In the genomic region with DNA sequence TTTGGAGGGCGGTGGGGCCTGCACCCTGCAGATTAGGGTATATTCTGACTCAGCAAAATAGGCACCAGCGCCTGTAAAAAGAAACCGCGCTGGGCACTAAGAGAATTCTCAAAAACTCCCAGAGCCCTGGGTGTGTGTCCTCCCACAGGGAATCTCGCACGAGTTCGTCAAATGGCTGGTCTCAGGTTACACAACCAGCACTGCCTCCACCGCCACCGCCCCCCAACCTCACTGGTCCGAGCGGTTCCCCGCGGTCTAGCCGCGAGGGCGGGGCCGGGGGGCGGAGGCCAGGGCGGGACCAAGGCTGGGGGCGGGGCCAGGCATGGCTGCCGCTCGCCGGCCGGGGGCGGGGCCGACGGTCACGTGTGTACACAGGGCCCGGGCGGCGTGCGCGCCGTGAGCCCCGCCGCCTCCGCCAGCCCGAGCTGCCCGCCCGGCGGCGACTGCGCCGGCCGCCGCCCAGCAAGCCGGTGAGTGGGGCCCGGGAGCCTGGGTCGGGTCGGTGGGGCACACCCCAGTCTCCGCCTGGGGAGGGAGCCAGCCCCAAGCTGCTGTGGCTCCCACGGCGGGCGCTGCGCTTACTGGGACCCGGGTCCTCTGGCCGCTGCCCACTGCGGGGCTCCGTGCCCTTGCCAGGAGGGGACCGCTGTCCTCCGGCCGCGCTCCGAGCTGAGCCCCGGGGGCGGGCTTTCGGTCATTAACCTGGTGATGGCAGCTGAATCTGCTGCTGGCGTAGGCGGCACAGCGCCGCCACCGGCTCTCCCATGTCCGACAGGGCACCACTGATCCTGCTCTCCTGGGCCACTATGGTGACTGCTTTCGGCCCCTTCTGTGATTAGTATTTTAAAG, we compare ENCODE assay signal across 8 cellular contexts. TPM values are rescaled to one million over a fixed set of nuclear protein-coding genes. Genes with fewer than 3 reads are reported as not detected.
A peak's percentile ranks its signal among the peaks of the same experiment; 100 is the strongest.
DNase-seq lines count a peak whose midpoint lies in the region; ATAC-seq and TF ChIP-seq lines count a peak whose summit lies in the region.

A gene with protein sequence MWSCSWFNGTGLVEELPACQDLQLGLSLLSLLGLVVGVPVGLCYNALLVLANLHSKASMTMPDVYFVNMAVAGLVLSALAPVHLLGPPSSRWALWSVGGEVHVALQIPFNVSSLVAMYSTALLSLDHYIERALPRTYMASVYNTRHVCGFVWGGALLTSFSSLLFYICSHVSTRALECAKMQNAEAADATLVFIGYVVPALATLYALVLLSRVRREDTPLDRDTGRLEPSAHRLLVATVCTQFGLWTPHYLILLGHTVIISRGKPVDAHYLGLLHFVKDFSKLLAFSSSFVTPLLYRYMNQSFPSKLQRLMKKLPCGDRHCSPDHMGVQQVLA (plus strand): TSS at position 358 of the 849 bp plus-strand sequence. CDS start 12,970 bp downstream, outside the sequence.

- H3K9me3 ChIP-seq in PC-3 (ENCODE audit: low read length) (no peaks in the 10 kb centered on the region), esophagus (ENCODE audit: control insufficient read depth in 2 of 2, insufficient read depth in 1 of 2, low read depth in 1 of 2, low read length in 1 of 2) (no peaks in the 10 kb centered on the region), muscle layer of duodenum (ENCODE audit: control insufficient read depth in 1 of 2, low read length in 2 of 2) (no peaks in the 10 kb centered on the region)

- peak; percentile 31; the same call in 1 of the 2 replicates for TF ChIP-seq RAD21 in Ishikawa (IDR thresholded peaks at IDR 0.05; ENCODE audit: low read depth)

- peak within 1 kb of the TSS; percentile 79 for H3K9ac ChIP-seq in PC-3 (ENCODE audit: low read length)

- no peaks in the 10 kb centered on the region for H3F3A ChIP-seq in PC-3 (ENCODE audit: low read length, unreplicated experiment)

- peak within 1 kb of the TSS; percentile 98 for H3K4me2 ChIP-seq in PC-3 (ENCODE audit: low read length)

- H3K36me3 ChIP-seq in PC-3 (ENCODE audit: low read depth, low read length) (no peaks in the 10 kb centered on the region), esophagus (ENCODE audit: control insufficient read depth in 2 of 2, insufficient read depth in 2 of 2, low read length in 1 of 2) (no peaks in the 10 kb centered on the region), muscle layer of duodenum (ENCODE audit: control insufficient read depth in 1 of 2, insufficient read depth in 2 of 2, low read length in 2 of 2) (no peaks in the 10 kb centered on the region)

- H3K27ac ChIP-seq in PC-3 (ENCODE audit: low read length) (peak within 1 kb of the TSS; percentile 93), esophagus (ENCODE audit: low read depth in 2 of 2, low read length in 1 of 2) (peak within 1 kb of the TSS; percentile 93 to 97), muscle layer of duodenum (ENCODE audit: low read length) (peak within 1 kb of the TSS; percentile 81)

- CTCF ChIA-PET in PC-3 (lab: Charles Lee), result interaction anchor here (0.7 to 1.9 kb wide), 2 partner anchors 52 to 137 kb away, joined by 3 to 12 read pairs; no protein-coding TSS in a partner anchor

- ATAC-seq in GM21529 (IDR thresholded peaks at IDR 0.05; ENCODE audit: unreplicated experiment), result peak; percentile 92
- peak; percentile 91 for ATAC-seq in PC-3

- H3K27me3 ChIP-seq in PC-3 (ENCODE audit: low read length), result no peaks in the 10 kb centered on the region
- no peaks in the 10 kb centered on the region for H3K27me3 ChIP-seq in esophagus (ENCODE audit: control insufficient read depth in 1 of 2, insufficient read depth in 2 of 2, low read length in 2 of 2)
- no peaks in the 10 kb centered on the region for H3K27me3 ChIP-seq in muscle layer of duodenum (ENCODE audit: low read depth, low read length)

- peak; percentile 69 for TF ChIP-seq CTCF in PC-3 (conservative IDR thresholded peaks at IDR 0.05; ENCODE audit: low read depth, low read length)

- H3K9me2 ChIP-seq in PC-3 (replicated peaks; ENCODE audit: low read length), result no peaks in the 10 kb centered on the region

- peaks cover 29% of the 10 kb centered on the region; the same call in 1 of the 2 replicates for H3K79me2 ChIP-seq in PC-3 (ENCODE audit: low read length)

- peaks cover 5% of the 10 kb centered on the region; the same call in 1 of the 2 replicates for H4K20me1 ChIP-seq in PC-3 (ENCODE audit: low read length)

- WGBS in esophagus, 2 donors, result 1% methylated on average over 68 to 74 of the region's 74 CpGs

- H2AFZ ChIP-seq in PC-3 (ENCODE audit: low read length), result peak within 1 kb of the TSS; percentile 81

- peaks cover 30% of the 10 kb centered on the region for H3K4me1 ChIP-seq in PC-3 (ENCODE audit: insufficient read depth, low read length)
- H3K4me1 ChIP-seq in esophagus (ENCODE audit: control insufficient read depth in 2 of 2, insufficient read depth in 2 of 2, low read length in 1 of 2), result peaks cover 4 to 12% of the 10 kb centered on the region in 2 donors
- H3K4me1 ChIP-seq in muscle layer of duodenum (ENCODE audit: control insufficient read depth in 1 of 2, insufficient read depth in 2 of 2, low read length in 2 of 2), result peaks cover 4 to 54% of the 10 kb centered on the region in 2 donors

- POLR2A ChIA-PET in PC-3 (lab: Charles Lee; ENCODE audit: unreplicated experiment), result no interaction called here

- H3K4me3 ChIP-seq in PC-3 (ENCODE audit: low read length) (peak within 1 kb of the TSS; percentile 88), esophagus (ENCODE audit: low read depth in 1 of 2, low read length in 2 of 2) (peak within 1 kb of the TSS; percentile 56 to 65), muscle layer of duodenum (ENCODE audit: low read depth in 1 of 2, low read length in 2 of 2) (peak within 1 kb of the TSS; percentile 65 to 74)

- no TSS peak for BruUV-seq in PC-3 (replicated peaks; lab: Mats Ljungman, UMichigan)

- DNase-seq in DMS53 treated with DMSO at 0.1 percent for 48 hours (lab: John Stamatoyannopoulos, UW; ENCODE audit: unreplicated experiment) (peak; percentile 79), PC-3 (peak; percentile 95)
- peak; percentile 96 for DNase-seq in activated T-cell treated with anti-CD3 and anti-CD28 coated beads, Interleukin-2, amount 50 U/mL, for 1 hour
- DNase-seq in stimulated activated CD8-positive, alpha-beta memory T cell treated with anti-CD3 and anti-CD28 coated beads, Interleukin-7, amount 100 ng/mL, for 24 hours (ENCODE audit: low read depth), result peak; percentile 89

- intact Hi-C loops in PC-3 (cut with micrococcal nuclease), result loop anchor here (5.0 kb wide), 2 partner anchors 52 to 212 kb away; a partner anchor contains a TSS

- TF ChIP-seq EP300 in Ishikawa (IDR thresholded peaks at IDR 0.05; ENCODE audit: borderline replicate concordance), result no peak

TF ChIP-seq in Ishikawa, 13 proteins besides CTCF, POLR2A, EP300 and RAD21:
- TF ChIP-seq EGR1 (IDR thresholded peaks at IDR 0.05) (0 out of 2 replicates have a peak, but pooled peaks have one; percentile 5), CREB1 (IDR thresholded peaks at IDR 0.05; ENCODE audit: low read depth) (0 out of 2 replicates have a peak, but pooled peaks have one; percentile 24), YY1 (IDR thresholded peaks at IDR 0.05; ENCODE audit: low read depth) (no peak), TEAD4 (IDR thresholded peaks at IDR 0.05) (peak; percentile 32), TAF1 (IDR thresholded peaks at IDR 0.05; ENCODE audit: low read depth) (no peak; the same call in none of the 2 replicates)
- TF ChIP-seq, protein P1, sequence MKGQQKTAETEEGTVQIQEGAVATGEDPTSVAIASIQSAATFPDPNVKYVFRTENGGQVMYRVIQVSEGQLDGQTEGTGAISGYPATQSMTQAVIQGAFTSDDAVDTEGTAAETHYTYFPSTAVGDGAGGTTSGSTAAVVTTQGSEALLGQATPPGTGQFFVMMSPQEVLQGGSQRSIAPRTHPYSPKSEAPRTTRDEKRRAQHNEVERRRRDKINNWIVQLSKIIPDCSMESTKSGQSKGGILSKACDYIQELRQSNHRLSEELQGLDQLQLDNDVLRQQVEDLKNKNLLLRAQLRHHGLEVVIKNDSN (IDR thresholded peaks at IDR 0.05), result peak; percentile 89
- TF ChIP-seq, protein P2, sequence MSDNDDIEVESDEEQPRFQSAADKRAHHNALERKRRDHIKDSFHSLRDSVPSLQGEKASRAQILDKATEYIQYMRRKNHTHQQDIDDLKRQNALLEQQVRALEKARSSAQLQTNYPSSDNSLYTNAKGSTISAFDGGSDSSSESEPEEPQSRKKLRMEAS (IDR thresholded peaks at IDR 0.05), result peak; percentile 65

RNA-seq across cellular contexts. Expression of the gene that starts here (rescaled TPM):
- total RNA-seq in PC-3 (2014; rRNA removed), result 2.0 and 2.7 TPM in 2 replicates
- 1 to 10 TPM; 4.5 to 6.3 TPM for polyA plus RNA-seq in esophagus

Comparison
In these comparisons a context has a peak if more than half of its experiments do, and no peak if none do; other contexts are left out.
1. Peak in every context shown above with its lines: DNase-seq, ATAC-seq, H3K4me3 ChIP-seq and H3K27ac ChIP-seq.